Comparison of ENCODE assay signal across 20 cellular contexts in genomic region chr2:241288489-241288888, GRCh38. TPM values are rescaled to one million over a fixed set of nuclear protein-coding genes. Genes with fewer than 3 reads are reported as not detected.
DNase-seq lines count a peak whose midpoint lies in the region; ATAC-seq, FAIRE-seq and TF ChIP-seq lines count a peak whose summit lies in the region.
"Had no signal": no experiment of that assay in that cellular context is flagged by ENCODE, and none has a peak within 500 bp of the region (broad histone marks: within the 10 kb centered on the region; RNA-seq: fewer than 3 reads in every experiment).

No MANE protein-coding gene starts in this region.

- TF ChIP-seq CTCF in bronchial epithelial cell (IDR thresholded peaks at IDR 0.05; ENCODE audit: insufficient read depth, low read length, severe bottlenecking) (no peak), osteoblast (IDR thresholded peaks at IDR 0.05; ENCODE audit: extremely low read depth, low read depth, low read length) (no peak), suprapubic skin (IDR thresholded peaks at IDR 0.05) (no peak)

- H3K36me3 Mint-ChIP-seq in activated CD4-positive, alpha-beta T cell treated with anti-CD3 and anti-CD28 coated beads for 36 hours (ENCODE audit: low read depth): peaks cover 13% of the 10 kb centered on the region

- H3K4me1 ChIP-seq in osteoblast (ENCODE audit: insufficient read depth, low read length) (peaks cover 7% of the 10 kb centered on the region), suprapubic skin (peaks cover 9% of the 10 kb centered on the region)

- H4K20me1 ChIP-seq in osteoblast (ENCODE audit: insufficient read depth, low read length): peaks cover 67% of the 10 kb centered on the region

- ATAC-seq in activated CD4-positive, alpha-beta T cell treated with anti-CD3 and anti-CD28 coated beads for 36 hours: peak; percentile 16
- no peak for ATAC-seq in stimulated activated naive CD8-positive, alpha-beta T cell treated with anti-CD3 and anti-CD28 coated beads, Interleukin-15, Interleukin-2, amounts not matched to agents 100 U/mL and 50 U/mL, for 24 hours

- H3K27me3 Mint-ChIP-seq in activated CD4-positive, alpha-beta T cell treated with anti-CD3 and anti-CD28 coated beads for 36 hours: no peaks in the 10 kb centered on the region

- no peak overlapping the region for H3K27ac Mint-ChIP-seq in activated CD4-positive, alpha-beta T cell treated with anti-CD3 and anti-CD28 coated beads for 36 hours

- no peak for FAIRE-seq in bronchial epithelial cell (lab: Jason Lieb, UNC)
- FAIRE-seq: H54 had no signal

- H3K27me3 ChIP-seq in bronchial epithelial cell (ENCODE audit: control insufficient read depth, insufficient read depth, low read length) (no peaks in the 10 kb centered on the region), osteoblast (ENCODE audit: insufficient read depth, low read length) (no peaks in the 10 kb centered on the region), suprapubic skin (no peaks in the 10 kb centered on the region)
- H3K27me3 ChIP-seq: BLaER1 treated with 17β-estradiol and CSF1 and Interleukin-3, amounts not matched to agents 10 nM and 100 nM had no signal

- no peaks in the 10 kb centered on the region for H3K9me3 Mint-ChIP-seq in activated CD4-positive, alpha-beta T cell treated with anti-CD3 and anti-CD28 coated beads for 36 hours (ENCODE audit: low read depth)

- no peak overlapping the region for H2AFZ ChIP-seq in osteoblast (ENCODE audit: low read length)

- no peak for TF ChIP-seq POLR2A in suprapubic skin (IDR thresholded peaks at IDR 0.05)

- TF ChIP-seq EP300 in suprapubic skin (IDR thresholded peaks at IDR 0.05): no peak

- H3K4me3 ChIP-seq in bronchial epithelial cell (ENCODE audit: low read depth, low read length): no peak overlapping the region
- H3K4me3 ChIP-seq in osteoblast (ENCODE audit: insufficient read depth, low read length): no peak overlapping the region
- H3K4me3 ChIP-seq in suprapubic skin: no peak overlapping the region
- H3K4me3 ChIP-seq: BLaER1 treated with 17β-estradiol and CSF1 and Interleukin-3, amounts not matched to agents 10 nM and 100 nM had no signal

- POLR2A ChIA-PET in activated CD4-positive, alpha-beta T cell treated with anti-CD3 and anti-CD28 coated beads for 36 hours (lab: Charles Lee): interaction anchor here (0.6 kb wide), 1 partner anchor 354 kb away, joined by 3 read pairs; no protein-coding TSS in a partner anchor

- peaks cover 100% of the 10 kb centered on the region for H3K79me2 ChIP-seq in osteoblast (ENCODE audit: insufficient read depth, low read length)

- CTCF ChIA-PET in activated CD4-positive, alpha-beta T cell treated with anti-CD3 and anti-CD28 coated beads for 36 hours (lab: Charles Lee): interaction anchor here (1.6 kb wide), 1 partner anchor 30 kb away, joined by 4 read pairs; no protein-coding TSS in a partner anchor

- intact Hi-C loops in activated CD4-positive, alpha-beta T cell treated with anti-CD3 and anti-CD28 coated beads for 36 hours (cut with DNase I, micrococcal nuclease): no loop called here

- no peak for DNase-seq in activated CD4-positive, alpha-beta T cell treated with anti-CD3 and anti-CD28 coated beads for 36 hours
- no peak for DNase-seq in activated CD4-positive, alpha-beta T cell treated with anti-CD3 and anti-CD28 coated beads, Interleukin-2, amount 50 U/mL, for 1 hour
- DNase-seq in LHCN-M2 (ENCODE audit: low read depth) (peak; percentile 33), bronchial epithelial cell (ENCODE audit: low read depth) (peak; percentile 57), osteoblast (ENCODE audit: insufficient read length, low spot score, missing footprints) (no peak), suprapubic skin (ENCODE audit: low spot score in 2 of 2) (no peak), NCI-H748 treated with DMSO at 0.1 percent for 48 hours (lab: John Stamatoyannopoulos, UW) (no peak)
- no peak for DNase-seq in stimulated activated naive CD8-positive, alpha-beta T cell treated with anti-CD3 and anti-CD28 coated beads, Interleukin-15, Interleukin-2, amounts not matched to agents 100 U/mL and 50 U/mL, for 24 hours
- DNase-seq: COR-L47; DMS153; NCI-H1417; NCI-H2029 treated with DMSO at 0.1 percent for 48 hours; NCI-H226; NCI-H526 treated with DMSO at 0.1 percent for 48 hours; NK-92 treated with Interleukin-12 subunit alpha and Interleukin-12 subunit beta, amount 100 ng/mL, for 24 hours; OCI-M1 had no signal

- no peak overlapping the region for H3K4me3 Mint-ChIP-seq in activated CD4-positive, alpha-beta T cell treated with anti-CD3 and anti-CD28 coated beads for 36 hours

- 85% methylated on average over 3 of the region's 3 CpGs for WGBS in suprapubic skin

- H3K36me3 ChIP-seq in bronchial epithelial cell (ENCODE audit: control insufficient read depth, insufficient read depth, low read length): peaks cover 1% of the 10 kb centered on the region
- peaks cover 10% of the 10 kb centered on the region for H3K36me3 ChIP-seq in osteoblast (ENCODE audit: insufficient read depth, low read length)
- H3K36me3 ChIP-seq in suprapubic skin: peaks cover 3% of the 10 kb centered on the region

- H3K27ac ChIP-seq in osteoblast (ENCODE audit: low read depth, low read length): peak overlapping the region; percentile 17
- no peak overlapping the region for H3K27ac ChIP-seq in suprapubic skin
- H3K27ac ChIP-seq: 22Rv1; BLaER1 treated with 17β-estradiol and CSF1 and Interleukin-3, amounts not matched to agents 10 nM and 100 nM; KMS-11 had no signal

- H3K4me1 Mint-ChIP-seq in activated CD4-positive, alpha-beta T cell treated with anti-CD3 and anti-CD28 coated beads for 36 hours: peaks cover 51% of the 10 kb centered on the region

- no peak overlapping the region for H3K4me2 ChIP-seq in osteoblast (ENCODE audit: insufficient read depth, low read length)
- H3K4me2 ChIP-seq: KMS-11 had no signal

- H3K9me3 ChIP-seq in osteoblast (ENCODE audit: low read depth, low read length) (no peaks in the 10 kb centered on the region), suprapubic skin (no peaks in the 10 kb centered on the region)
- H3K9me3 ChIP-seq: BLaER1 treated with 17β-estradiol and CSF1 and Interleukin-3, amounts not matched to agents 10 nM and 100 nM had no signal

RNA-seq across cellular contexts. Expression of gene HDLBP, which starts 27.0 kb away (rescaled TPM):
- total RNA-seq in activated CD4-positive, alpha-beta T cell treated with anti-CD3 and anti-CD28 coated beads for 36 hours: 100 to 1,000 TPM; 259 to 348 TPM
- total RNA-seq in LHCN-M2 (2014; rRNA removed) (480 and 516 TPM in 2 replicates), bronchial epithelial cell (768 and 805 TPM in 2 replicates), osteoblast (1,414 and 1,418 TPM in 2 replicates), suprapubic skin (100 to 1,000 TPM; 263 to 400 (median 287) TPM)
- polyA plus RNA-seq in LHCN-M2 (2012): 438 TPM

RNA-seq across cellular contexts. Expression of gene SEPTIN2, which starts 27.2 kb away (rescaled TPM):
- 100 to 1,000 TPM; 161 to 173 TPM for total RNA-seq in activated CD4-positive, alpha-beta T cell treated with anti-CD3 and anti-CD28 coated beads for 36 hours
- total RNA-seq in LHCN-M2 (2014; rRNA removed) (350 and 372 TPM in 2 replicates), bronchial epithelial cell (181 and 202 TPM in 2 replicates), osteoblast (394 and 418 TPM in 2 replicates), suprapubic skin (100 to 1,000 TPM; 126 to 233 (median 165) TPM)
- polyA plus RNA-seq in LHCN-M2 (2012): 226 TPM

Comparison
In these comparisons a context has a peak if more than half of its experiments do, and no peak if none do; other contexts are left out.
1. DNase-seq: peak in LHCN-M2 (single experiment) and bronchial epithelial cell (single experiment); none in activated CD4-positive, alpha-beta T cell treated with anti-CD3 and anti-CD28 coated beads for 36 hours (single experiment), activated CD4-positive, alpha-beta T cell treated with anti-CD3 and anti-CD28 coated beads, Interleukin-2, amount 50 U/mL, for 1 hour (single experiment), osteoblast (single experiment), suprapubic skin (0 of 2), stimulated activated naive CD8-positive, alpha-beta T cell treated with anti-CD3 and anti-CD28 coated beads, Interleukin-15, Interleukin-2, amounts not matched to agents 100 U/mL and 50 U/mL, for 24 hours (single experiment) and NCI-H748 treated with DMSO at 0.1 percent for 48 hours (single experiment).